In the genomic region with DNA sequence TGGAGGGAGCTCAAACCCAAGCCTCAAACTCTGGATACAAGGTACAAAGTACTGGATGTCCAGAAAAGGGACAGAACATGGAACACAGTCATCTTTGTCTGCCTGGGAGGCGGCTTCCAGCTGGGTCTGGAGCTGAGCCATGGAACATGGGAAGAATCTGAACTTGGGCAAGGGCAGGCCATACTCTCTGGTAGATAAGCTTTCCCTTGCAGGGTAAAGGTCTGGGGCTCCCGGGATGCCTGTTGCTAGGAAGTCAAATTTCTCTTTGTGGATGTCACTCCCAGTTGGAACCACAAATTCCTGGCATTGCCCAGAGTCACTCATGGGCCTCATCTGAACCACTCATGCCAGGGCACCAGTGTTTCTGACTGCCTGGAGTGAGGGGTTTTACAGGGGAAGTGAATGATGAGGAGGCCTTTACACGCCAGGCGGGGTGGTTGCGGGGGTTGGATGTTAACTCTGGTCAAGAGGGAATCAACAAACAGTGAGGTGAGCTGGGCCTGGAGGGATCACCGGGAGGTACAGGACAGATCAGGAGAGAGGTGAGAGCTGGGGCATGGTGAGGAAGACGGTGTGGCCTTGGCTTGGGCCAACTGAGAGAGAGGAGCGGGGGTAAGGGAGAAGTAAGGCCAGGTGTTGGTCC, we compare ENCODE assay signal across 8 cellular contexts. TPM values are rescaled to one million over a fixed set of nuclear protein-coding genes. Genes with fewer than 3 reads are reported as not detected.
DNase-seq lines count a peak whose midpoint lies in the region; ATAC-seq and TF ChIP-seq lines count a peak whose summit lies in the region.

No MANE protein-coding gene starts in this region.

- DNase-seq in T-helper 1 cell (no peak), lower lobe of right lung (no peak), tibial nerve (ENCODE audit: low spot score in 2 of 2) (peak; percentile 73), OCI-M1 (lab: John Stamatoyannopoulos, UW) (no peak), DMS153 treated with DMSO at 0.1 percent for 48 hours (lab: John Stamatoyannopoulos, UW; ENCODE audit: unreplicated experiment) (no peak)

- no peaks in the 10 kb centered on the region for H3K9me3 Mint-ChIP-seq in T-helper 1 cell treated with Interleukin-12 subunit alpha and Interleukin-12 subunit beta and Interleukin-4 antibody, amounts not matched to agents 30 μg/mL and 1 μg/mL, for 36 hours

- H3K27ac Mint-ChIP-seq in T-helper 1 cell treated with Interleukin-12 subunit alpha and Interleukin-12 subunit beta and Interleukin-4 antibody, amounts not matched to agents 30 μg/mL and 1 μg/mL, for 36 hours, result peak overlapping the region; percentile 50

- peak; percentile 72 to 91 for TF ChIP-seq EP300 in tibial nerve (IDR thresholded peaks at IDR 0.05)

- H3K27me3 Mint-ChIP-seq in T-helper 1 cell treated with Interleukin-12 subunit alpha and Interleukin-12 subunit beta and Interleukin-4 antibody, amounts not matched to agents 30 μg/mL and 1 μg/mL, for 36 hours (ENCODE audit: low read depth), result peaks cover 4% of the 10 kb centered on the region

- 58 to 66% methylated on average over 8 of the region's 8 CpGs for WGBS in tibial nerve, 2 donors

- H3K27ac ChIP-seq in cingulate gyrus (ENCODE audit: low read depth, low read length) (peak overlapping the region; percentile 97), lower lobe of right lung (peak overlapping the region; percentile 46), tibial nerve (peak overlapping the region; percentile 99 to 100 (median 100))

- H3K4me1 Mint-ChIP-seq in T-helper 1 cell treated with Interleukin-12 subunit alpha and Interleukin-12 subunit beta and Interleukin-4 antibody, amounts not matched to agents 30 μg/mL and 1 μg/mL, for 36 hours (ENCODE audit: low read depth), result peaks cover 26% of the 10 kb centered on the region

- H3K4me3 ChIP-seq in lower lobe of right lung, result no peak overlapping the region
- no peak overlapping the region for H3K4me3 ChIP-seq in tibial nerve

- H3K9me3 ChIP-seq in lower lobe of right lung (no peaks in the 10 kb centered on the region), tibial nerve (no peaks in the 10 kb centered on the region)

- no peak overlapping the region for H3K4me3 Mint-ChIP-seq in T-helper 1 cell treated with Interleukin-12 subunit alpha and Interleukin-12 subunit beta and Interleukin-4 antibody, amounts not matched to agents 30 μg/mL and 1 μg/mL, for 36 hours

- TF ChIP-seq CTCF in lower lobe of right lung (IDR thresholded peaks at IDR 0.05) (no peak), tibial nerve (IDR thresholded peaks at IDR 0.05) (no peak)

- peak in 1 of 2 donors; percentile 17 for TF ChIP-seq POLR2A in tibial nerve (IDR thresholded peaks at IDR 0.05)

- peaks cover 59% of the 10 kb centered on the region for H3K4me1 ChIP-seq in lower lobe of right lung
- H3K4me1 ChIP-seq in tibial nerve, result peaks cover 0 to 58% (median 56%) of the 10 kb centered on the region in 4 donors

- H3K27me3 ChIP-seq in lower lobe of right lung (ENCODE audit: low read depth) (no peaks in the 10 kb centered on the region), tibial nerve (no peaks in the 10 kb centered on the region)

- peaks cover 39% of the 10 kb centered on the region for H3K36me3 Mint-ChIP-seq in T-helper 1 cell treated with Interleukin-12 subunit alpha and Interleukin-12 subunit beta and Interleukin-4 antibody, amounts not matched to agents 30 μg/mL and 1 μg/mL, for 36 hours (ENCODE audit: low read depth)

- peaks cover 48% of the 10 kb centered on the region for H3K36me3 ChIP-seq in lower lobe of right lung
- H3K36me3 ChIP-seq in tibial nerve, result peaks cover 6 to 72% (median 12%) of the 10 kb centered on the region in 3 donors

- ATAC-seq in lower lobe of right lung (no peak), HG02981 (IDR thresholded peaks at IDR 0.05; ENCODE audit: unreplicated experiment) (no peak)

- intact Hi-C loops in lower lobe of right lung (cut with DNase I), result no loop called here

RNA-seq across cellular contexts. Expression of a gene that starts 5.7 kb away (rescaled TPM):
- total RNA-seq in lower lobe of right lung, result 4,616 TPM
- total RNA-seq in tibial nerve, result 1,000 to 10,000 TPM; 3,872 to 5,003 (median 4,779) TPM

RNA-seq across cellular contexts. Expression of a gene that starts 11.5 kb away (rescaled TPM):
- total RNA-seq in lower lobe of right lung (14.1 TPM), tibial nerve (10 to 100 TPM; 33.2 to 53.2 (median 45.7) TPM)

RNA-seq across cellular contexts. Expression of a gene that starts 44.3 kb away (rescaled TPM):
- total RNA-seq in lower lobe of right lung, result 11.4 TPM
- total RNA-seq in tibial nerve, result 100 to 1,000 TPM in 1 of 4 donors, 10 to 100 TPM in 3; 58.8 to 127 (median 71.1) TPM

Comparison
In these comparisons a context has a peak if more than half of its experiments do, and no peak if none do; other contexts are left out.
1. DNase-seq: peak in tibial nerve (2 of 2); none in T-helper 1 cell (0 of 5), lower lobe of right lung (single experiment), OCI-M1 (single experiment) and DMS153 treated with DMSO at 0.1 percent for 48 hours (single experiment).
2. H3K27ac ChIP-seq: peak in every context shown above with its lines; median percentile 100 in tibial nerve; 97 in cingulate gyrus; 46 in lower lobe of right lung.